ENCODE assay signal across 11 cellular contexts in the genomic region with DNA sequence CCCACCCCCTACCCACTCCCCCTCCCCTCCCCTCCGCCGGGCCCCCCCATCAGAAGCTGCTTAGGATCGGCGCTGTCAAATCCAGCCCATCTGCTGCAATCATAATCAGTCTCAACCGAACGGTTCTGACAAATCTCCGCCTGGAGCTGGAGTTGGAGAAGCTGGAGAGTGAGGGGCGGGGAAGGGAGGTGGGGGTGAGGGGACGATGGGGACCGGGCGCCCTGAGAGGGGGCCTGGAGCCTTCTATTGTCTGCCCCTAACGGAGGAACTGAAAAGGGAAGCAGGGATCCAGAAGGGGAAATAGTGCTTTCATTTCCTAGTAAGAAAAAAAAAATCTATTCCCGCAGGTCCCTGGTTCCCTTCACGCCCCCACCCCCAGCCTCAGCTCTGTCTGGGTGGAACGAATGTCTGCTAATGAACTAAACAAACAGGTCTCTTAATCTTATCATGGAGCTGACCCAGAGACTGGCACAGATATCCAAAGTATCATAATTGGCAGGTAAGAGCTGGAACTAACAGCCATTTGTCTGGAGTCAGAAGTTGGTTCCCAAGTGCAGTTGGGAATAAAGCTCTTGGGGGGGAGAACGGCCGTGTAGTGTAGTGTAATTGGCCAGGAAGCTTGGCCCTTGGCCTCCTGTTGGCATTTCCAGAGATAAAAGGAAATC.
DNase-seq lines count a peak whose midpoint lies in the region; ATAC-seq, FAIRE-seq and TF ChIP-seq lines count a peak whose summit lies in the region.
"Had no signal": no experiment of that assay in that cellular context is flagged by ENCODE, and none has a peak within 500 bp of the region (broad histone marks: within the 10 kb centered on the region; RNA-seq: fewer than 3 reads in every experiment).

No MANE protein-coding gene starts in this region.

- H3K27ac Mint-ChIP-seq in astrocyte (ENCODE audit: unreplicated experiment) (no peak overlapping the region), type B pancreatic cell (peak overlapping the region; percentile 21)
- H3K27ac Mint-ChIP-seq: activated T-helper 2 cell treated with anti-CD3 and anti-CD28 coated beads, Interferon-gamma antibody, Interleukin-2, Interleukin-4, amounts not matched to agents 10 μg/mL and 5 μg/mL and 100 μg/mL, durations not matched to agents 14 hours and 24 hours and 36 hours; B cell had no signal

- TF ChIP-seq RAD21 in SK-N-SH (IDR thresholded peaks at IDR 0.05; ENCODE audit: low read length), result no peak

- no peaks in the 10 kb centered on the region for H3K9me2 ChIP-seq in SK-N-SH

- H3K9me3 ChIP-seq in SK-N-SH (no peaks in the 10 kb centered on the region), astrocyte (ENCODE audit: insufficient read depth, low read depth, low read length) (no peaks in the 10 kb centered on the region)

- TF ChIP-seq POLR2A in GM18505 (IDR thresholded peaks at IDR 0.05; ENCODE audit: borderline replicate concordance, extremely low read depth, insufficient read depth, insufficient read length), result no peak

- H3F3A ChIP-seq in SK-N-SH (replicated peaks; ENCODE audit: insufficient read depth), result no peaks in the 10 kb centered on the region

- H3K27me3 ChIP-seq in SK-N-SH (ENCODE audit: insufficient read depth) (no peaks in the 10 kb centered on the region), astrocyte (ENCODE audit: insufficient read depth, low read length) (peaks cover 3% of the 10 kb centered on the region)

- peaks cover 11% of the 10 kb centered on the region for H3K27me3 Mint-ChIP-seq in astrocyte (ENCODE audit: low read depth, unreplicated experiment)
- peaks cover 33% of the 10 kb centered on the region for H3K27me3 Mint-ChIP-seq in type B pancreatic cell

- TF ChIP-seq EP300 in SK-N-SH (IDR thresholded peaks at IDR 0.05; ENCODE audit: borderline replicate concordance in 1 of 2, low read depth in 1 of 2, low read length in 1 of 2), result no peak

- peak overlapping the region; percentile 74 for H3K4me2 ChIP-seq in SK-N-SH
- peak overlapping the region; percentile 90 for H3K4me2 ChIP-seq in astrocyte (ENCODE audit: low read length)

- H3K4me1 ChIP-seq in SK-N-SH (ENCODE audit: control insufficient read depth in 1 of 2, insufficient read depth in 2 of 2, low read depth in 1 of 2, low read length in 1 of 2) (peaks cover 0 to 14% of the 10 kb centered on the region in 2 experiments; a peak in 2 of 4 replicates), astrocyte (ENCODE audit: insufficient read depth, low read length) (peaks cover 7% of the 10 kb centered on the region)

- peak; percentile 66 for DNase-seq in SK-N-SH
- no peak for DNase-seq in astrocyte (ENCODE audit: low read depth)
- peak; percentile 56 for DNase-seq in islet precursor cell
- DNase-seq in type B pancreatic cell (ENCODE audit: extremely low spot score, unreplicated experiment), result no peak
- no peak for DNase-seq in activated T-cell treated with anti-CD3 and anti-CD28 coated beads, Interleukin-2, amount 50 U/mL, for 1 hour
- DNase-seq in effector CD4-positive, alpha-beta T cell, result no peak

- WGBS in SK-N-SH (ENCODE audit: low lambda C conversion rate), result 1% methylated on average over 17 of the region's 17 CpGs

- no peaks in the 10 kb centered on the region for H3K79me2 ChIP-seq in SK-N-SH (ENCODE audit: insufficient read depth)
- no peaks in the 10 kb centered on the region for H3K79me2 ChIP-seq in astrocyte (ENCODE audit: insufficient read depth, low read length)

- H3K4me1 Mint-ChIP-seq in astrocyte (ENCODE audit: low read depth, unreplicated experiment), result peaks cover 3% of the 10 kb centered on the region
- peaks cover 15% of the 10 kb centered on the region for H3K4me1 Mint-ChIP-seq in type B pancreatic cell (ENCODE audit: unreplicated experiment)

- no peak overlapping the region for H3K27ac ChIP-seq in SK-N-SH (ENCODE audit: low read depth in 2 of 2, low read length in 1 of 2)
- H3K27ac ChIP-seq in astrocyte (ENCODE audit: low read depth, low read length), result no peak overlapping the region
- H3K27ac ChIP-seq: HL-60 had no signal

- H2AFZ ChIP-seq in SK-N-SH (ENCODE audit: low read depth) (peak overlapping the region; percentile 58), astrocyte (ENCODE audit: low read depth, low read length) (peak overlapping the region; percentile 42)

- TF ChIP-seq CTCF in SK-N-SH (IDR thresholded peaks at IDR 0.05), result no peak
- no peak for TF ChIP-seq CTCF in astrocyte (IDR thresholded peaks at IDR 0.05; ENCODE audit: insufficient read depth, low read depth, low read length)
- TF ChIP-seq CTCF in type B pancreatic cell (conservative IDR thresholded peaks at IDR 0.05), result no peak

- no peak for FAIRE-seq in astrocyte (lab: Jason Lieb, UNC)

- no peaks in the 10 kb centered on the region for H4K20me1 ChIP-seq in SK-N-SH (ENCODE audit: insufficient read depth)
- H4K20me1 ChIP-seq in astrocyte (ENCODE audit: insufficient read depth, low read length), result no peaks in the 10 kb centered on the region

- no peaks in the 10 kb centered on the region for H3K9me3 Mint-ChIP-seq in astrocyte (ENCODE audit: unreplicated experiment)
- no peaks in the 10 kb centered on the region for H3K9me3 Mint-ChIP-seq in type B pancreatic cell
- H3K9me3 Mint-ChIP-seq: activated T-helper 2 cell treated with anti-CD3 and anti-CD28 coated beads, Interferon-gamma antibody, Interleukin-2, Interleukin-4, amounts not matched to agents 10 μg/mL and 5 μg/mL and 100 μg/mL, durations not matched to agents 14 hours and 24 hours and 36 hours had no signal

- CTCF ChIA-PET in SK-N-SH (lab: Yijun Ruan, JAX), result interaction anchor here (1.0 to 1.4 kb wide), 3 partner anchors 25 to 577 kb away, joined by 3 to 6 read pairs (median 3); no protein-coding TSS in a partner anchor

- POLR2A ChIA-PET in SK-N-SH (lab: Yijun Ruan, JAX), result no interaction called here

- H3K4me3 Mint-ChIP-seq in astrocyte (ENCODE audit: unreplicated experiment) (peak overlapping the region; percentile 83), type B pancreatic cell (peak overlapping the region; percentile 87)
- H3K4me3 Mint-ChIP-seq: B cell had no signal

- H3K36me3 Mint-ChIP-seq in astrocyte (ENCODE audit: low read depth, unreplicated experiment), result no peaks in the 10 kb centered on the region
- H3K36me3 Mint-ChIP-seq in type B pancreatic cell, result no peaks in the 10 kb centered on the region

- H3K9ac ChIP-seq in SK-N-SH (no peak overlapping the region), astrocyte (ENCODE audit: low read length) (peak overlapping the region; percentile 23)

- ATAC-seq in SK-N-SH treated with all-trans-retinoic acid at 6 μM for 48 hours (no peak), GM18505 (IDR thresholded peaks at IDR 0.05; ENCODE audit: unreplicated experiment) (no peak)

- H3K4me3 ChIP-seq in SK-N-SH (ENCODE audit: low read depth in 2 of 2, low read length in 1 of 2) (peak overlapping the region; percentile 44 to 51), astrocyte (ENCODE audit: insufficient read depth, low read depth, low read length) (peak overlapping the region; percentile 48)

- H3K36me3 ChIP-seq in SK-N-SH (replicated peaks in 1 of 2; ENCODE audit: control insufficient read depth in 1 of 2, insufficient read depth in 2 of 2, low read length in 1 of 2) (no peaks in the 10 kb centered on the region), astrocyte (ENCODE audit: insufficient read depth, low read length) (no peaks in the 10 kb centered on the region)

TF ChIP-seq in SK-N-SH, 30 proteins besides CTCF, POLR2A, EP300 and RAD21:
- TF ChIP-seq, protein P1, sequence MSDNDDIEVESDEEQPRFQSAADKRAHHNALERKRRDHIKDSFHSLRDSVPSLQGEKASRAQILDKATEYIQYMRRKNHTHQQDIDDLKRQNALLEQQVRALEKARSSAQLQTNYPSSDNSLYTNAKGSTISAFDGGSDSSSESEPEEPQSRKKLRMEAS (IDR thresholded peaks at IDR 0.05; ENCODE audit: low read depth), result no peak
- TF ChIP-seq ELF1 (IDR thresholded peaks at IDR 0.05), result no peak

TF ChIP-seq in SK-N-SH treated with all-trans-retinoic acid at 6 μM for 48 hours, 23 proteins besides CTCF, POLR2A, EP300 and RAD21:
- TF ChIP-seq BACH2 (CRISPR knock-in tag; IDR thresholded peaks at IDR 0.05; ENCODE audit: borderline replicate concordance) (no peak), GLIS3 (CRISPR knock-in tag; IDR thresholded peaks at IDR 0.05) (no peak), ZFP3 (CRISPR knock-in tag; IDR thresholded peaks at IDR 0.05) (no peak)

Comparison
In these comparisons a context has a peak if more than half of its experiments do, and no peak if none do; other contexts are left out.
1. DNase-seq: peak in SK-N-SH (single experiment) and islet precursor cell (single experiment); none in astrocyte (single experiment), type B pancreatic cell (single experiment), activated T-cell treated with anti-CD3 and anti-CD28 coated beads, Interleukin-2, amount 50 U/mL, for 1 hour (single experiment) and effector CD4-positive, alpha-beta T cell (single experiment).